24 cellular contexts compared by ENCODE assay signal in the genomic region with DNA sequence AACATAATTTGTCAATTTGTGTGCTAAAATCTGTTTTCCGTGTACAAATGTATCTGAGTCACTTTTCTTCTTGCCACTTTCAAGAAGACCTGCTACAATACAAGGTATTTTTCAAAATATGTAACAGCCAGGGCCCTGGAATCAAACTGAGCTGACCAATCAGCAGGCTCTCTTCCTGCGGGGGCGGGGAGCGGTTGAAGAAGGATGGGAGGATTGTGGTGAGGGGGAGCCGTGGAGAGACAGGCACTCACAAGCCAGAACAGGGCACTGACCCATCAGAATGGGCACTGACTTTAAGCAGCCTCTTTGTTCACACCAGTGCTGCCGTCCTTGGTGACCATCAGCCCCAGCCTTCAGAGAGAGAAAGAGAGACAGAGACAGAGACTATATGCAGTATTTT. TPM values are rescaled to one million over a fixed set of nuclear protein-coding genes. Genes with fewer than 3 reads are reported as not detected.
A peak's percentile ranks its signal among the peaks of the same experiment; 100 is the strongest.
DNase-seq lines count a peak whose midpoint lies in the region; ATAC-seq, FAIRE-seq and TF ChIP-seq lines count a peak whose summit lies in the region.
"Had no signal": no experiment of that assay in that cellular context is flagged by ENCODE, and none has a peak within 500 bp of the region (broad histone marks: within the 10 kb centered on the region; RNA-seq: fewer than 3 reads in every experiment).

No MANE protein-coding gene starts in this region.

- no peak overlapping the region for H3K56ac ChIP-seq in H1 (replicated peaks; ENCODE audit: insufficient read length, low read depth, low read length)

- no peaks in the 10 kb centered on the region for H3K79me2 ChIP-seq in H1 (ENCODE audit: control insufficient read depth in 1 of 2, insufficient read depth in 2 of 2, low read length in 2 of 2)

- H3K4me3 ChIP-seq in H7 (ENCODE audit: insufficient read depth, low read depth, low read length) = no peak overlapping the region
- H3K4me3 ChIP-seq in Panc1 (ENCODE audit: low read depth in 2 of 2, low read length in 2 of 2) = no peak overlapping the region
- H3K4me3 ChIP-seq in H1 (ENCODE audit: extremely low read depth in 1 of 4, insufficient read depth in 2 of 4, low read depth in 3 of 4, low read length in 4 of 4) = no peak overlapping the region
- no peak overlapping the region for H3K4me3 ChIP-seq in Peyer's patch
- H3K4me3 ChIP-seq: A549, GM12878, MG63 had no signal

- no peak overlapping the region for H4K8ac ChIP-seq in H1 (ENCODE audit: extremely low read depth, insufficient read depth, low read length)

- H3K4me1 Mint-ChIP-seq in MCF 10A (ENCODE audit: insufficient read depth, unreplicated experiment) = no peaks in the 10 kb centered on the region
- H3K4me1 Mint-ChIP-seq in activated T-cell treated with anti-CD3 and anti-CD28 coated beads, Interleukin-2, amount 50 U/mL, for 72 hours (ENCODE audit: low read depth) = peaks cover 7% of the 10 kb centered on the region
- H3K4me1 Mint-ChIP-seq: CD4-positive, alpha-beta memory T cell had no signal

- TF ChIP-seq POLR2A in H1 (IDR thresholded peaks at IDR 0.05; ENCODE audit: control extremely low read depth in 1 of 2, low read depth in 2 of 2, low read length in 2 of 2) (no peak), Peyer's patch (IDR thresholded peaks at IDR 0.05) (no peak)

- H4K91ac ChIP-seq in H1 (replicated peaks; ENCODE audit: insufficient read length, low read length) = no peak overlapping the region

- 62% methylated on average over 6 of the region's 6 CpGs; no CpG with 5 or more reads in 1 of the 2 experiments for WGBS in H1 (ENCODE audit: extremely low coverage in 1 of 2, insufficient coverage in 1 of 2, insufficient read length in 1 of 2, insufficient replicate concordance in 2 of 2, low coverage in 1 of 2, low lambda C conversion rate in 2 of 2, missing lambda C conversion rate in 1 of 2), 2 experiments

- peak; percentile 69 for DNase-seq in H7
- DNase-seq in Panc1 (ENCODE audit: low read depth, low spot score) = no peak
- peak in 1 of 2 experiments; percentile 61 for DNase-seq in H1 (ENCODE audit: low read depth in 1 of 2, low spot score in 2 of 2)
- peak; percentile 3 for DNase-seq in middle frontal gyrus (ENCODE audit: extremely low spot score, low spot score)
- DNase-seq in MCF 10A (ENCODE audit: unreplicated experiment) = no peak
- no peak for DNase-seq in Peyer's patch
- DNase-seq in activated T-cell treated with anti-CD3 and anti-CD28 coated beads, Interleukin-2, amount 50 U/mL, for 72 hours = no peak
- no peak for DNase-seq in DMS114 treated with DMSO at 0.1 percent for 48 hours (lab: John Stamatoyannopoulos, UW; ENCODE audit: unreplicated experiment)
- DNase-seq: CD4-positive, alpha-beta memory T cell; DMS53; EL; GOT3; HFFc6; Karpas-422; MG63; NCI-H1105 treated with DMSO at 0.1 percent for 48 hours; NCI-H1694; NCI-H2081 treated with DMSO at 0.1 percent for 48 hours; NCI-H446 treated with DMSO at 0.1 percent for 48 hours; OCI-M1; SIG-M5 had no signal

- no peak overlapping the region for H3K4me3 Mint-ChIP-seq in MCF 10A (ENCODE audit: unreplicated experiment)
- no peak overlapping the region for H3K4me3 Mint-ChIP-seq in activated T-cell treated with anti-CD3 and anti-CD28 coated beads, Interleukin-2, amount 50 U/mL, for 72 hours
- H3K4me3 Mint-ChIP-seq: CD4-positive, alpha-beta memory T cell; HFFc6 had no signal

- no peaks in the 10 kb centered on the region for H3K9me3 Mint-ChIP-seq in MCF 10A (ENCODE audit: unreplicated experiment)
- H3K9me3 Mint-ChIP-seq in activated T-cell treated with anti-CD3 and anti-CD28 coated beads, Interleukin-2, amount 50 U/mL, for 72 hours = no peaks in the 10 kb centered on the region
- H3K9me3 Mint-ChIP-seq: CD4-positive, alpha-beta memory T cell; HFFc6 had no signal

- no peak overlapping the region for H2BK20ac ChIP-seq in H1 (ENCODE audit: low read length)

- H3K4me1 ChIP-seq in Panc1 (ENCODE audit: control insufficient read depth, insufficient read depth, low read length) (no peaks in the 10 kb centered on the region), H1 (replicated peaks in 1 of 4; ENCODE audit: control insufficient read depth in 3 of 4, insufficient read depth in 4 of 4, low read length in 3 of 4) (peaks cover 0 to 7% (median 2%) of the 10 kb centered on the region in 4 experiments; a peak in 5 of 7 replicates), Peyer's patch (no peaks in the 10 kb centered on the region)

- no peak for TF ChIP-seq EP300 in H1 (IDR thresholded peaks at IDR 0.05; ENCODE audit: borderline replicate concordance in 1 of 2, low read depth in 2 of 2, low read length in 2 of 2)

- BruUV-seq in Panc1 (replicated peaks; lab: Mats Ljungman, UMichigan) (no TSS peak), MCF 10A (replicated peaks; lab: Mats Ljungman, UMichigan) (no TSS peak)

- H3K27me3 ChIP-seq in H7 (ENCODE audit: control insufficient read depth, insufficient read depth, low read length) (no peaks in the 10 kb centered on the region), Panc1 (ENCODE audit: control insufficient read depth, insufficient read depth, low read length) (no peaks in the 10 kb centered on the region), H1 (replicated peaks in 1 of 4; ENCODE audit: control insufficient read depth in 3 of 4, extremely low read depth in 1 of 4, insufficient read depth in 3 of 4, low read length in 3 of 4) (no peaks in the 10 kb centered on the region), Peyer's patch (no peaks in the 10 kb centered on the region)
- H3K27me3 ChIP-seq: MG63 had no signal

- no peak overlapping the region for H4K5ac ChIP-seq in H1 (ENCODE audit: insufficient read length, low read depth, low read length)

- no peak for FAIRE-seq in H1 (lab: Jason Lieb, UNC)
- FAIRE-seq: A549, GM12878 had no signal

- H2AK5ac ChIP-seq in H1 (ENCODE audit: low read depth, low read length) = no peak overlapping the region

- H2BK12ac ChIP-seq in H1 (ENCODE audit: low read depth, low read length) = no peak overlapping the region

- H2BK5ac ChIP-seq in H1 (ENCODE audit: low read depth, low read length) = no peak overlapping the region

- H3K36me3 Mint-ChIP-seq in MCF 10A (ENCODE audit: insufficient read depth, unreplicated experiment) = no peaks in the 10 kb centered on the region
- H3K36me3 Mint-ChIP-seq in activated T-cell treated with anti-CD3 and anti-CD28 coated beads, Interleukin-2, amount 50 U/mL, for 72 hours (ENCODE audit: insufficient read depth in 2 of 2) = no peaks in the 10 kb centered on the region
- H3K36me3 Mint-ChIP-seq: CD4-positive, alpha-beta memory T cell had no signal

- peak; percentile 42; the same call in 1 of the 2 replicates for ATAC-seq in Panc1
- no peak for ATAC-seq in activated T-cell treated with anti-CD3 and anti-CD28 coated beads, Interleukin-2, amount 50 U/mL, for 72 hours (replicated peaks in 1 of 2)
- ATAC-seq: GM12878 had no signal

- H3K9me3 ChIP-seq in Panc1 (ENCODE audit: control insufficient read depth, insufficient read depth, low read depth, low read length) (no peaks in the 10 kb centered on the region), H1 (ENCODE audit: insufficient read depth in 2 of 2, low read depth in 1 of 2, low read length in 1 of 2) (no peaks in the 10 kb centered on the region), Peyer's patch (no peaks in the 10 kb centered on the region)
- H3K9me3 ChIP-seq: A549, MG63 had no signal

- no peaks in the 10 kb centered on the region for H4K20me1 ChIP-seq in H1 (replicated peaks in 1 of 2; ENCODE audit: control insufficient read depth in 1 of 2, insufficient read depth in 2 of 2, low read length in 2 of 2)

- in situ Hi-C loops in Panc1 (cut with HindIII; ENCODE audit: low pct_unique_long_range_greater_than_20kb, low sequenced_read_pairs) = no loop called here

- H3K27me3 Mint-ChIP-seq in MCF 10A (ENCODE audit: insufficient read depth, unreplicated experiment) = no peaks in the 10 kb centered on the region
- no peaks in the 10 kb centered on the region for H3K27me3 Mint-ChIP-seq in activated T-cell treated with anti-CD3 and anti-CD28 coated beads, Interleukin-2, amount 50 U/mL, for 72 hours (ENCODE audit: low read depth)

- POLR2A ChIA-PET in Panc1 (lab: Charles Lee) = no interaction called here
- POLR2A ChIA-PET in H1 (lab: Charles Lee; ENCODE audit: partially characterized antibody) = interaction anchor here (1.1 to 1.6 kb wide), 2 partner anchors 10 to 19 kb away, joined by 3 to 5 read pairs; no protein-coding TSS in a partner anchor
- POLR2A ChIA-PET in MCF 10A (lab: Yijun Ruan, JAX) = interaction anchor here (0.6 kb wide), 1 partner anchor 18 kb away, joined by 3 read pairs; no protein-coding TSS in a partner anchor

- no peak overlapping the region; the same call in 1 of the 2 replicates for H2BK15ac ChIP-seq in H1 (ENCODE audit: low read length)

- no peak for TF ChIP-seq RAD21 in H1 (IDR thresholded peaks at IDR 0.05 in 1 of 2, conservative IDR thresholded peaks at IDR 0.05 in 1 of 2; ENCODE audit: low read depth in 2 of 2, low read length in 2 of 2)

- no peak overlapping the region for H3K9ac ChIP-seq in H1 (replicated peaks in 1 of 4; ENCODE audit: extremely low read depth in 1 of 4, low read depth in 3 of 4, low read length in 3 of 4)

- TF ChIP-seq CTCF in Panc1 (IDR thresholded peaks at IDR 0.05) = no peak
- TF ChIP-seq CTCF in H1 (IDR thresholded peaks at IDR 0.05; ENCODE audit: control extremely low read depth in 1 of 3, insufficient read depth in 1 of 3, low read depth in 1 of 3, low read length in 3 of 3) = no peak
- no peak for TF ChIP-seq CTCF in MCF 10A (IDR thresholded peaks at IDR 0.05; ENCODE audit: unreplicated experiment)
- no peak for TF ChIP-seq CTCF in Peyer's patch (IDR thresholded peaks at IDR 0.05)

- H2BK120ac ChIP-seq in H1 (replicated peaks; ENCODE audit: low read depth, low read length) = no peak overlapping the region

- H3K27ac Mint-ChIP-seq in MCF 10A (ENCODE audit: low read depth, unreplicated experiment) = no peak overlapping the region
- H3K27ac Mint-ChIP-seq in activated T-cell treated with anti-CD3 and anti-CD28 coated beads, Interleukin-2, amount 50 U/mL, for 72 hours = no peak overlapping the region
- H3K27ac Mint-ChIP-seq: CD4-positive, alpha-beta memory T cell; HFFc6 had no signal

- no peaks in the 10 kb centered on the region for H3K79me1 ChIP-seq in H1 (ENCODE audit: low read depth, low read length)

- H3K14ac ChIP-seq in H1 (ENCODE audit: insufficient read length) = no peak overlapping the region

- H3K36me3 ChIP-seq in H7 (replicated peaks; ENCODE audit: control insufficient read depth, insufficient read depth, low read length) (no peaks in the 10 kb centered on the region), Panc1 (ENCODE audit: control insufficient read depth, insufficient read depth, low read length) (no peaks in the 10 kb centered on the region), H1 (ENCODE audit: control insufficient read depth in 2 of 4, insufficient read depth in 4 of 4, low read length in 3 of 4) (no peaks in the 10 kb centered on the region), Peyer's patch (no peaks in the 10 kb centered on the region)
- H3K36me3 ChIP-seq: MG63 had no signal

- H3K4ac ChIP-seq in H1 (replicated peaks; ENCODE audit: insufficient read length, low read depth, low read length) = no peak overlapping the region

- no peak overlapping the region; a peak in 1 of 4 replicates for H3K4me2 ChIP-seq in H1 (ENCODE audit: insufficient read depth in 1 of 2, low read depth in 2 of 2, low read length in 2 of 2)
- H3K4me2 ChIP-seq: A549 had no signal

- intact Hi-C loops in Panc1 (cut with micrococcal nuclease; ENCODE audit: unreplicated experiment) (no loop called here), MCF 10A (cut with micrococcal nuclease) (no loop called here)

- H3K18ac ChIP-seq in H1 (ENCODE audit: extremely low read depth, low read length) = peak overlapping the region; percentile 87

- no peaks in the 10 kb centered on the region for H3K23me2 ChIP-seq in H1 (ENCODE audit: low read depth, low read length)

- CTCF ChIA-PET in Panc1 (lab: Charles Lee) = no interaction called here
- CTCF ChIA-PET in H1 (lab: Charles Lee; ENCODE audit: partially characterized antibody) = interaction anchor here (0.5 to 2.1 kb wide), 2 partner anchors 22 to 702 kb away, joined by 5 to 13 read pairs; no protein-coding TSS in a partner anchor
- CTCF ChIA-PET in MCF 10A (lab: Yijun Ruan, JAX) = no interaction called here

- no peak overlapping the region for H3K27ac ChIP-seq in Panc1 (ENCODE audit: low read length)
- no peak overlapping the region for H3K27ac ChIP-seq in H1 (ENCODE audit: low read depth, low read length)
- H3K27ac ChIP-seq in Peyer's patch = no peak overlapping the region
- H3K27ac ChIP-seq: RWPE1 had no signal

- H3K23ac ChIP-seq in H1 (ENCODE audit: insufficient read length) = no peak overlapping the region

- H2AFZ ChIP-seq in H1 (ENCODE audit: low read length) = no peak overlapping the region; the same call in 1 of the 2 replicates

RNA-seq across cellular contexts. Expression of a gene that starts 40.6 kb away (rescaled TPM):
- total RNA-seq in H7 (2014; rRNA removed; shearing (Covaris generic)) = 10.9 and 11.5 TPM in 2 replicates
- 31.4 TPM for total RNA-seq in Panc1 (2021; ENCODE audit: unreplicated experiment)
- polyA plus RNA-seq in Panc1 (2012; ENCODE audit: insufficient read length) = 18.4 TPM
- 35.4 and 36.2 TPM in 2 replicates for total RNA-seq in H1 (2021; fragmentation: NEBNext Ultra II Directional; extraction: Animal tissue kit (Norgen Biotek cat#: 25700))
- 10.0 and 13.3 TPM in 2 replicates for polyA plus RNA-seq in H1 (2011; rRNA removed)
- polyA plus RNA-seq in H1 (2011; cell fraction: cytosol; rRNA removed) = 14.2 TPM
- polyA plus RNA-seq in H1 (2011; cell fraction: nucleus; rRNA removed) = 15.5 TPM
- 14.6 to 24.3 TPM (median 18.2 TPM) in 4 replicates for polyA plus RNA-seq in H1 (2012, experiment 1 of 2)
- 5.1 TPM for polyA plus RNA-seq in H1 (2012, experiment 2 of 2)
- polyA plus RNA-seq in H1 (2013, experiment 1 of 2) = 33.4 TPM
- 31.5 TPM for polyA plus RNA-seq in H1 (2013, experiment 2 of 2)
- polyA minus RNA-seq in H1 (2011; rRNA and poly(A)+ RNA removed) = 16.6 and 23.9 TPM in 2 replicates
- 16.3 TPM for polyA minus RNA-seq in H1 (2011; cell fraction: cytosol; rRNA and poly(A)+ RNA removed)
- 24.5 TPM for polyA minus RNA-seq in H1 (2011; cell fraction: nucleus; rRNA and poly(A)+ RNA removed)
- 19.7 and 23.3 TPM in 2 replicates for total RNA-seq in MCF 10A (2022)
- 10 to 100 TPM; 11.6 to 22.6 (median 18.4) TPM for total RNA-seq in Peyer's patch
- 1 to 10 TPM; 5.1 to 7.0 TPM for total RNA-seq in activated T-cell treated with anti-CD3 and anti-CD28 coated beads, Interleukin-2, amount 50 U/mL, for 72 hours

RNA-seq across cellular contexts. Expression of a gene that starts 45.7 kb away (rescaled TPM):
- 52.2 and 53.1 TPM in 2 replicates for total RNA-seq in H7 (2014; rRNA removed; shearing (Covaris generic))
- 20.9 TPM for total RNA-seq in Panc1 (2021; ENCODE audit: unreplicated experiment)
- polyA plus RNA-seq in Panc1 (2012; ENCODE audit: insufficient read length) = 17.3 TPM
- total RNA-seq in H1 (2021; fragmentation: NEBNext Ultra II Directional; extraction: Animal tissue kit (Norgen Biotek cat#: 25700)) = 52.2 and 55.0 TPM in 2 replicates
- 31.3 and 36.2 TPM in 2 replicates for polyA plus RNA-seq in H1 (2011; rRNA removed)
- 42.3 TPM for polyA plus RNA-seq in H1 (2011; cell fraction: cytosol; rRNA removed)
- 28.2 TPM for polyA plus RNA-seq in H1 (2011; cell fraction: nucleus; rRNA removed)
- 34.3 to 54.3 TPM (median 39.9 TPM) in 4 replicates for polyA plus RNA-seq in H1 (2012, experiment 1 of 2)
- 22.8 TPM for polyA plus RNA-seq in H1 (2012, experiment 2 of 2)
- polyA plus RNA-seq in H1 (2013, experiment 1 of 2) = 49.9 TPM
- polyA plus RNA-seq in H1 (2013, experiment 2 of 2) = 56.1 TPM
- polyA minus RNA-seq in H1 (2011; rRNA and poly(A)+ RNA removed) = 11.4 and 16.9 TPM in 2 replicates
- 24.6 TPM for polyA minus RNA-seq in H1 (2011; cell fraction: cytosol; rRNA and poly(A)+ RNA removed)
- polyA minus RNA-seq in H1 (2011; cell fraction: nucleus; rRNA and poly(A)+ RNA removed) = 18.1 TPM
- 8.4 and 13.5 TPM in 2 replicates for total RNA-seq in MCF 10A (2022)
- 10 to 100 TPM in 2 of 4 donors, 1 to 10 TPM in 2; 7.0 to 23.1 (median 9.0) TPM for total RNA-seq in Peyer's patch
- total RNA-seq in activated T-cell treated with anti-CD3 and anti-CD28 coated beads, Interleukin-2, amount 50 U/mL, for 72 hours = 10 to 100 TPM; 10.4 to 12.4 TPM

Comparison
In these comparisons a context has a peak if more than half of its experiments do, and no peak if none do; other contexts are left out.
1. DNase-seq: peak in H7 (single experiment) and middle frontal gyrus (single experiment); none in Panc1 (single experiment), MCF 10A (single experiment), Peyer's patch (0 of 3), activated T-cell treated with anti-CD3 and anti-CD28 coated beads, Interleukin-2, amount 50 U/mL, for 72 hours (0 of 2) and DMS114 treated with DMSO at 0.1 percent for 48 hours (single experiment).